In genomic region chr7:112996472-112996871, GRCh38 we compare ENCODE assay signal across 1 cellular context.
TF ChIP-seq lines count a peak whose summit lies in the region.

No MANE protein-coding gene starts in this region.

TF ChIP-seq in K562, 482 proteins besides CTCF, POLR2A, EP300 and RAD21 (continued from another document):
- TF ChIP-seq ZBTB9 (CRISPR knock-in tag; IDR thresholded peaks at IDR 0.05) (no peak), KLF6 (CRISPR knock-in tag; IDR thresholded peaks at IDR 0.05; ENCODE audit: borderline replicate concordance) (no peak), CCAR2 (IDR thresholded peaks at IDR 0.05; ENCODE audit: low read depth, low read length) (no peak), DEAF1 (CRISPR knock-in tag; IDR thresholded peaks at IDR 0.05) (no peak)
